In genomic region chr11:86140334-86140733, GRCh38 we compare ENCODE assay signal across 24 cellular contexts.
DNase-seq lines count a peak whose midpoint lies in the region; ATAC-seq and TF ChIP-seq lines count a peak whose summit lies in the region.
"Had no signal": no experiment of that assay in that cellular context is flagged by ENCODE, and none has a peak within 500 bp of the region (broad histone marks: within the 10 kb centered on the region; RNA-seq: fewer than 3 reads in every experiment).

No MANE protein-coding gene starts in this region.

- peaks cover 4% of the 10 kb centered on the region for H3F3A ChIP-seq in smooth muscle cell (ENCODE audit: low read depth)

- H3K27me3 Mint-ChIP-seq in activated CD4-positive, alpha-beta T cell treated with anti-CD3 and anti-CD28 coated beads, Interleukin-2, amount 10 ng/mL, durations not matched to agents 24 days and 14 days = no peaks in the 10 kb centered on the region
- H3K27me3 Mint-ChIP-seq in CD8-positive, alpha-beta memory T cell = no peaks in the 10 kb centered on the region
- H3K27me3 Mint-ChIP-seq in dendritic cell treated with granulocyte-macrophage colony-stimulating factor and Interleukin-4, amounts not matched to agents 40 ng/mL and 50 ng/mL, for 4 days = no peaks in the 10 kb centered on the region
- H3K27me3 Mint-ChIP-seq: activated CD4-positive, alpha-beta T cell treated with anti-CD3 and anti-CD28 coated beads for 36 hours; type B pancreatic cell had no signal

- H3K79me2 ChIP-seq in smooth muscle cell (ENCODE audit: low read depth) = no peaks in the 10 kb centered on the region

- H3K4me2 ChIP-seq in smooth muscle cell = no peak overlapping the region
- H3K4me2 ChIP-seq: GM23338 had no signal

- H3K4me3 ChIP-seq in CD8-positive, alpha-beta memory T cell (ENCODE audit: low read length) = no peak overlapping the region
- no peak overlapping the region for H3K4me3 ChIP-seq in smooth muscle cell
- H3K4me3 ChIP-seq: cardiac muscle cell, GM23338, prostate gland had no signal

- no peaks in the 10 kb centered on the region for H3K9me3 ChIP-seq in CD8-positive, alpha-beta memory T cell (ENCODE audit: low read length)
- no peaks in the 10 kb centered on the region for H3K9me3 ChIP-seq in smooth muscle cell (replicated peaks; ENCODE audit: low read depth)
- H3K9me3 ChIP-seq: prostate gland had no signal

- peaks cover 13% of the 10 kb centered on the region for H3K9me3 Mint-ChIP-seq in activated CD4-positive, alpha-beta T cell treated with anti-CD3 and anti-CD28 coated beads, Interleukin-2, amount 10 ng/mL, durations not matched to agents 24 days and 14 days
- peaks cover 0 to 5% (median 0%) of the 10 kb centered on the region in 5 donors for H3K9me3 Mint-ChIP-seq in CD8-positive, alpha-beta memory T cell
- no peaks in the 10 kb centered on the region for H3K9me3 Mint-ChIP-seq in dendritic cell treated with granulocyte-macrophage colony-stimulating factor and Interleukin-4, amounts not matched to agents 40 ng/mL and 50 ng/mL, for 4 days
- H3K9me3 Mint-ChIP-seq: GM23338, type B pancreatic cell had no signal

- peaks cover 4% of the 10 kb centered on the region for H3K36me3 Mint-ChIP-seq in activated CD4-positive, alpha-beta T cell treated with anti-CD3 and anti-CD28 coated beads, Interleukin-2, amount 10 ng/mL, durations not matched to agents 24 days and 14 days (ENCODE audit: low read depth)
- no peaks in the 10 kb centered on the region for H3K36me3 Mint-ChIP-seq in CD8-positive, alpha-beta memory T cell
- no peaks in the 10 kb centered on the region for H3K36me3 Mint-ChIP-seq in dendritic cell treated with granulocyte-macrophage colony-stimulating factor and Interleukin-4, amounts not matched to agents 40 ng/mL and 50 ng/mL, for 4 days (ENCODE audit: low read depth)
- H3K36me3 Mint-ChIP-seq: type B pancreatic cell had no signal

- no peak for TF ChIP-seq CTCF in smooth muscle cell (IDR thresholded peaks at IDR 0.05; ENCODE audit: borderline replicate concordance, insufficient read depth, poor library complexity, severe bottlenecking)

- H3K36me3 ChIP-seq in CD8-positive, alpha-beta memory T cell (ENCODE audit: insufficient read depth, low read length) = no peaks in the 10 kb centered on the region
- H3K36me3 ChIP-seq in smooth muscle cell (ENCODE audit: low read depth) = no peaks in the 10 kb centered on the region
- H3K36me3 ChIP-seq: cardiac muscle cell, prostate gland had no signal

- ATAC-seq in HG03457 (IDR thresholded peaks at IDR 0.05; ENCODE audit: unreplicated experiment) (no peak), GM18861 (IDR thresholded peaks at IDR 0.05; ENCODE audit: unreplicated experiment) (no peak)
- ATAC-seq: activated CD4-positive, alpha-beta T cell treated with anti-CD3 and anti-CD28 coated beads for 36 hours; GM23338; Panc1 had no signal

- DNase-seq in activated CD4-positive, alpha-beta T cell treated with anti-CD3 and anti-CD28 coated beads, Interleukin-2, amount 10 ng/mL, durations not matched to agents 24 days and 14 days = no peak
- DNase-seq in activated CD4-positive, alpha-beta T cell treated with anti-CD3 and anti-CD28 coated beads, Interleukin-2, amount 50 U/mL, for 4 hours = no peak
- DNase-seq in CD8-positive, alpha-beta memory T cell = no peak
- no peak for DNase-seq in smooth muscle cell (lab: John Stamatoyannopoulos, UW; ENCODE audit: unreplicated experiment)
- DNase-seq in HEK293T (ENCODE audit: extremely low spot score) = no peak
- DNase-seq: activated CD4-positive, alpha-beta T cell treated with anti-CD3 and anti-CD28 coated beads for 36 hours; activated naive CD4-positive, alpha-beta T cell; aorta; COR-L47; GF-D8; islet precursor cell; Karpas-422; MV-4-11; NCI-H187 treated with DMSO at 0.1 percent for 48 hours; NCI-H524 treated with DMSO at 0.1 percent for 48 hours; SIG-M5 had no signal

- peak overlapping the region; percentile 34 for H2AFZ ChIP-seq in smooth muscle cell (ENCODE audit: low read depth)
- H2AFZ ChIP-seq: GM23338 had no signal

- H3K27ac Mint-ChIP-seq in activated CD4-positive, alpha-beta T cell treated with anti-CD3 and anti-CD28 coated beads, Interleukin-2, amount 10 ng/mL, durations not matched to agents 24 days and 14 days = no peak overlapping the region
- peak overlapping the region; percentile 43 to 91 (median 83) for H3K27ac Mint-ChIP-seq in CD8-positive, alpha-beta memory T cell
- H3K27ac Mint-ChIP-seq in dendritic cell treated with granulocyte-macrophage colony-stimulating factor and Interleukin-4, amounts not matched to agents 40 ng/mL and 50 ng/mL, for 4 days = peak overlapping the region; percentile 97
- H3K27ac Mint-ChIP-seq: activated CD4-positive, alpha-beta T cell treated with anti-CD3 and anti-CD28 coated beads for 36 hours; GM23338; type B pancreatic cell had no signal

- H3K4me1 ChIP-seq in CD8-positive, alpha-beta memory T cell (ENCODE audit: insufficient read depth, low read length) = peaks cover 60% of the 10 kb centered on the region
- H3K4me1 ChIP-seq in smooth muscle cell (ENCODE audit: low read depth) = no peaks in the 10 kb centered on the region
- H3K4me1 ChIP-seq: prostate gland had no signal

- H3K9ac ChIP-seq in smooth muscle cell (ENCODE audit: low read depth) = no peak overlapping the region

- H3K4me3 Mint-ChIP-seq in activated CD4-positive, alpha-beta T cell treated with anti-CD3 and anti-CD28 coated beads, Interleukin-2, amount 10 ng/mL, durations not matched to agents 24 days and 14 days = peak overlapping the region; percentile 42
- H3K4me3 Mint-ChIP-seq in CD8-positive, alpha-beta memory T cell = peak overlapping the region in 3 of 7 donors; percentile 12 to 16 (median 15)
- H3K4me3 Mint-ChIP-seq in dendritic cell treated with granulocyte-macrophage colony-stimulating factor and Interleukin-4, amounts not matched to agents 40 ng/mL and 50 ng/mL, for 4 days = no peak overlapping the region
- H3K4me3 Mint-ChIP-seq: activated CD4-positive, alpha-beta T cell treated with anti-CD3 and anti-CD28 coated beads for 36 hours; GM23338; type B pancreatic cell had no signal

- peaks cover 69% of the 10 kb centered on the region for H3K4me1 Mint-ChIP-seq in activated CD4-positive, alpha-beta T cell treated with anti-CD3 and anti-CD28 coated beads, Interleukin-2, amount 10 ng/mL, durations not matched to agents 24 days and 14 days
- peaks cover 70 to 79% (median 77%) of the 10 kb centered on the region in 3 donors for H3K4me1 Mint-ChIP-seq in CD8-positive, alpha-beta memory T cell
- peaks cover 77% of the 10 kb centered on the region for H3K4me1 Mint-ChIP-seq in dendritic cell treated with granulocyte-macrophage colony-stimulating factor and Interleukin-4, amounts not matched to agents 40 ng/mL and 50 ng/mL, for 4 days (ENCODE audit: low read depth)
- H3K4me1 Mint-ChIP-seq: GM23338 had no signal

- CTCF ChIA-PET in CD8-positive, alpha-beta memory T cell (lab: Charles Lee) = no interaction called here
- CTCF ChIA-PET in HEK293T (lab: Yijun Ruan, JAX) = no interaction called here

- H3K27ac ChIP-seq in CD8-positive, alpha-beta memory T cell (ENCODE audit: low read depth, low read length) = no peak overlapping the region
- H3K27ac ChIP-seq in smooth muscle cell (ENCODE audit: low read depth) = no peak overlapping the region
- H3K27ac ChIP-seq: cardiac muscle cell, prostate gland had no signal

- H3K27me3 ChIP-seq in CD8-positive, alpha-beta memory T cell (ENCODE audit: insufficient read depth, low read length, poor library complexity, severe bottlenecking) = no peaks in the 10 kb centered on the region
- H3K27me3 ChIP-seq in smooth muscle cell (ENCODE audit: low read depth) = no peaks in the 10 kb centered on the region
- H3K27me3 ChIP-seq: cardiac muscle cell had no signal

- intact Hi-C loops in activated CD4-positive, alpha-beta T cell treated with anti-CD3 and anti-CD28 coated beads, Interleukin-2, amount 10 ng/mL, durations not matched to agents 24 days and 14 days (cut with micrococcal nuclease) = no loop called here
- intact Hi-C loops in dendritic cell treated with granulocyte-macrophage colony-stimulating factor and Interleukin-4, amounts not matched to agents 40 ng/mL and 50 ng/mL, for 4 days (cut with micrococcal nuclease) = loop anchor here (5.0 kb wide), 2 partner anchors 37 to 52 kb away; no protein-coding TSS in a partner anchor

- POLR2A ChIA-PET in CD8-positive, alpha-beta memory T cell (lab: Charles Lee) = no interaction called here
- POLR2A ChIA-PET in HEK293T (lab: Yijun Ruan, JAX) = no interaction called here

- no peaks in the 10 kb centered on the region for H4K20me1 ChIP-seq in smooth muscle cell (ENCODE audit: low read depth)

- 75% methylated on average over 7 of the region's 7 CpGs for WGBS in smooth muscle cell (ENCODE audit: low lambda C conversion rate)

TF ChIP-seq in HEK293T, 16 proteins besides CTCF, POLR2A, EP300 and RAD21:
- no peak for TF ChIP-seq FOXA1 (IDR thresholded peaks at IDR 0.05)
- TF ChIP-seq CTBP1 (IDR thresholded peaks at IDR 0.05; ENCODE audit: borderline replicate concordance) = no peak
- TF ChIP-seq SUZ12 (IDR thresholded peaks at IDR 0.05) = no peak
- no peak for TF ChIP-seq FOXM1 (IDR thresholded peaks at IDR 0.05; ENCODE audit: borderline replicate concordance)
- TF ChIP-seq ELF4 (IDR thresholded peaks at IDR 0.05) = no peak
- TF ChIP-seq ZNF384 (IDR thresholded peaks at IDR 0.05) = no peak
- TF ChIP-seq FOXK2 (IDR thresholded peaks at IDR 0.05) = no peak
- no peak for TF ChIP-seq TARDBP (IDR thresholded peaks at IDR 0.05)
- no peak for TF ChIP-seq HDGF (IDR thresholded peaks at IDR 0.05; ENCODE audit: borderline replicate concordance)
- no peak for TF ChIP-seq SP1 (IDR thresholded peaks at IDR 0.05)
- TF ChIP-seq ARNT (IDR thresholded peaks at IDR 0.05) = no peak
- TF ChIP-seq NFRKB (IDR thresholded peaks at IDR 0.05) = no peak
- TF ChIP-seq L3MBTL2 (conservative IDR thresholded peaks at IDR 0.05) = no peak
- TF ChIP-seq PKNOX1 (IDR thresholded peaks at IDR 0.05) = no peak
- no peak for TF ChIP-seq BHLHE40 (IDR thresholded peaks at IDR 0.05; ENCODE audit: borderline replicate concordance)
- TF ChIP-seq LEF1 (IDR thresholded peaks at IDR 0.05; ENCODE audit: borderline replicate concordance) = no peak
